Comparison of ENCODE assay signal across 1 cellular context in the genomic region with DNA sequence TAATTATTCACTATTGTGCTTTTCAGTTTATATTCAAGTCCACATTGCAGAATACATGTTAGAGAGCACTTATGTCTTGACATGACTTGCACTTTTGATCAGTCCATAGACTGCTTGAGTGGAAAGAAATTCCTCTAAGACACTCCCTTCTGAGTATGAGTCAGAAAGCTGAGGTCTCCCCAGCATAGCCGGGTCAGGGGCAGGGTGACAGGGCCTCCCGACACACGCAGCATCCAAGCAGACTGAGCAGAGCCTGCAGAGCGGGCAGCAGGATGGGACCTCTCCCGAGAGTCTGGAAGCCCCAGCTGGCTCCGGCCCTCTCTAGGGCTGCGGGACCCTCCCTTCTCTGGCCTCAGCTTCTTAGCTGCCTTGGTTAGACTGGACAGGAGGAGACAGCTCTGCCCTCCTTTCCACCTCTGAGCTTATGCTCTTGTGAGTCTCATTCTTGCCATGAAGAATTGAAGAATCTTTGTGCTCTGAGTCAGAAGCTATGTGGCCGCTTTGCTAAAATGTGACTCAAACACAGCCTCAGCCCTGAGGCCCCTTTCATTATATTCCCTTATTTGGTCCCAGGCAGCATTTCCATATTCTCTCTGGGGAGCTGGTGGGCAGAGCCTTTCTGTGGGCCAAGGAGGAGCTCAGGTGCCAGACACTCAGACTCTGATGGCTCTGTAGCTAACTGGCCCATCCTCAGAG.
TF ChIP-seq lines count a peak whose summit lies in the region.

No MANE protein-coding gene starts in this region.

TF ChIP-seq in GM23338, 12 proteins besides CTCF, POLR2A, EP300 and RAD21 (continued from another document):
- TF ChIP-seq, protein P1, sequence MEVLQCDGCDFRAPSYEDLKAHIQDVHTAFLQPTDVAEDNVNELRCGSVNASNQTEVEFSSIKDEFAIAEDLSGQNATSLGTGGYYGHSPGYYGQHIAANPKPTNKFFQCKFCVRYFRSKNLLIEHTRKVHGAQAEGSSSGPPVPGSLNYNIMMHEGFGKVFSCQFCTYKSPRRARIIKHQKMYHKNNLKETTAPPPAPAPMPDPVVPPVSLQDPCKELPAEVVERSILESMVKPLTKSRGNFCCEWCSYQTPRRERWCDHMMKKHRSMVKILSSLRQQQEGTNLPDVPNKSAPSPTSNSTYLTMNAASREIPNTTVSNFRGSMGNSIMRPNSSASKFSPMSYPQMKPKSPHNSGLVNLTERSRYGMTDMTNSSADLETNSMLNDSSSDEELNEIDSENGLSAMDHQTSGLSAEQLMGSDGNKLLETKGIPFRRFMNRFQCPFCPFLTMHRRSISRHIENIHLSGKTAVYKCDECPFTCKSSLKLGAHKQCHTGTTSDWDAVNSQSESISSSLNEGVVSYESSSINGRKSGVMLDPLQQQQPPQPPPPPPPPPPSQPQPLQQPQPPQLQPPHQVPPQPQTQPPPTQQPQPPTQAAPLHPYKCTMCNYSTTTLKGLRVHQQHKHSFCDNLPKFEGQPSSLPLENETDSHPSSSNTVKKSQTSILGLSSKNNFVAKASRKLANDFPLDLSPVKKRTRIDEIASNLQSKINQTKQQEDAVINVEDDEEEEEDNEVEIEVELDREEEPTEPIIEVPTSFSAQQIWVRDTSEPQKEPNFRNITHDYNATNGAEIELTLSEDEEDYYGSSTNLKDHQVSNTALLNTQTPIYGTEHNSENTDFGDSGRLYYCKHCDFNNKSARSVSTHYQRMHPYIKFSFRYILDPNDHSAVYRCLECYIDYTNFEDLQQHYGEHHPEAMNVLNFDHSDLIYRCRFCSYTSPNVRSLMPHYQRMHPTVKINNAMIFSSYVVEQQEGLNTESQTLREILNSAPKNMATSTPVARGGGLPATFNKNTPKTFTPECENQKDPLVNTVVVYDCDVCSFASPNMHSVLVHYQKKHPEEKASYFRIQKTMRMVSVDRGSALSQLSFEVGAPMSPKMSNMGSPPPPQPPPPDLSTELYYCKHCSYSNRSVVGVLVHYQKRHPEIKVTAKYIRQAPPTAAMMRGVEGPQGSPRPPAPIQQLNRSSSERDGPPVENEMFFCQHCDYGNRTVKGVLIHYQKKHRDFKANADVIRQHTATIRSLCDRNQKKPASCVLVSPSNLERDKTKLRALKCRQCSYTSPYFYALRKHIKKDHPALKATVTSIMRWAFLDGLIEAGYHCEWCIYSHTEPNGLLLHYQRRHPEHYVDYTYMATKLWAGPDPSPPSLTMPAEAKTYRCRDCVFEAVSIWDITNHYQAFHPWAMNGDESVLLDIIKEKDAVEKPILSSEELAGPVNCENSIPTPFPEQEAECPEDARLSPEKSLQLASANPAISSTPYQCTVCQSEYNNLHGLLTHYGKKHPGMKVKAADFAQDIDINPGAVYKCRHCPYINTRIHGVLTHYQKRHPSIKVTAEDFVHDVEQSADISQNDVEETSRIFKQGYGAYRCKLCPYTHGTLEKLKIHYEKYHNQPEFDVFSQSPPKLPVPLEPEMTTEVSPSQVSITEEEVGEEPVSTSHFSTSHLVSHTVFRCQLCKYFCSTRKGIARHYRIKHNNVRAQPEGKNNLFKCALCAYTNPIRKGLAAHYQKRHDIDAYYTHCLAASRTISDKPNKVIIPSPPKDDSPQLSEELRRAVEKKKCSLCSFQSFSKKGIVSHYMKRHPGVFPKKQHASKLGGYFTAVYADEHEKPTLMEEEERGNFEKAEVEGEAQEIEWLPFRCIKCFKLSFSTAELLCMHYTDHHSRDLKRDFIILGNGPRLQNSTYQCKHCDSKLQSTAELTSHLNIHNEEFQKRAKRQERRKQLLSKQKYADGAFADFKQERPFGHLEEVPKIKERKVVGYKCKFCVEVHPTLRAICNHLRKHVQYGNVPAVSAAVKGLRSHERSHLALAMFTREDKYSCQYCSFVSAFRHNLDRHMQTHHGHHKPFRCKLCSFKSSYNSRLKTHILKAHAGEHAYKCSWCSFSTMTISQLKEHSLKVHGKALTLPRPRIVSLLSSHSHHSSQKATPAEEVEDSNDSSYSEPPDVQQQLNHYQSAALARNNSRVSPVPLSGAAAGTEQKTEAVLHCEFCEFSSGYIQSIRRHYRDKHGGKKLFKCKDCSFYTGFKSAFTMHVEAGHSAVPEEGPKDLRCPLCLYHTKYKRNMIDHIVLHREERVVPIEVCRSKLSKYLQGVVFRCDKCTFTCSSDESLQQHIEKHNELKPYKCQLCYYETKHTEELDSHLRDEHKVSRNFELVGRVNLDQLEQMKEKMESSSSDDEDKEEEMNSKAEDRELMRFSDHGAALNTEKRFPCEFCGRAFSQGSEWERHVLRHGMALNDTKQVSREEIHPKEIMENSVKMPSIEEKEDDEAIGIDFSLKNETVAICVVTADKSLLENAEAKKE (CRISPR knock-in tag; IDR thresholded peaks at IDR 0.05), result no peak
- TF ChIP-seq, protein P2, sequence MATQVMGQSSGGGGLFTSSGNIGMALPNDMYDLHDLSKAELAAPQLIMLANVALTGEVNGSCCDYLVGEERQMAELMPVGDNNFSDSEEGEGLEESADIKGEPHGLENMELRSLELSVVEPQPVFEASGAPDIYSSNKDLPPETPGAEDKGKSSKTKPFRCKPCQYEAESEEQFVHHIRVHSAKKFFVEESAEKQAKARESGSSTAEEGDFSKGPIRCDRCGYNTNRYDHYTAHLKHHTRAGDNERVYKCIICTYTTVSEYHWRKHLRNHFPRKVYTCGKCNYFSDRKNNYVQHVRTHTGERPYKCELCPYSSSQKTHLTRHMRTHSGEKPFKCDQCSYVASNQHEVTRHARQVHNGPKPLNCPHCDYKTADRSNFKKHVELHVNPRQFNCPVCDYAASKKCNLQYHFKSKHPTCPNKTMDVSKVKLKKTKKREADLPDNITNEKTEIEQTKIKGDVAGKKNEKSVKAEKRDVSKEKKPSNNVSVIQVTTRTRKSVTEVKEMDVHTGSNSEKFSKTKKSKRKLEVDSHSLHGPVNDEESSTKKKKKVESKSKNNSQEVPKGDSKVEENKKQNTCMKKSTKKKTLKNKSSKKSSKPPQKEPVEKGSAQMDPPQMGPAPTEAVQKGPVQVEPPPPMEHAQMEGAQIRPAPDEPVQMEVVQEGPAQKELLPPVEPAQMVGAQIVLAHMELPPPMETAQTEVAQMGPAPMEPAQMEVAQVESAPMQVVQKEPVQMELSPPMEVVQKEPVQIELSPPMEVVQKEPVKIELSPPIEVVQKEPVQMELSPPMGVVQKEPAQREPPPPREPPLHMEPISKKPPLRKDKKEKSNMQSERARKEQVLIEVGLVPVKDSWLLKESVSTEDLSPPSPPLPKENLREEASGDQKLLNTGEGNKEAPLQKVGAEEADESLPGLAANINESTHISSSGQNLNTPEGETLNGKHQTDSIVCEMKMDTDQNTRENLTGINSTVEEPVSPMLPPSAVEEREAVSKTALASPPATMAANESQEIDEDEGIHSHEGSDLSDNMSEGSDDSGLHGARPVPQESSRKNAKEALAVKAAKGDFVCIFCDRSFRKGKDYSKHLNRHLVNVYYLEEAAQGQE (IDR thresholded peaks at IDR 0.05; ENCODE audit: unreplicated experiment), result no peak
- TF ChIP-seq STAT1 (IDR thresholded peaks at IDR 0.05; ENCODE audit: unreplicated experiment) (no peak), CREB1 (CRISPR knock-in tag; IDR thresholded peaks at IDR 0.05; ENCODE audit: low read depth) (no peak), ZNF114 (CRISPR knock-in tag; IDR thresholded peaks at IDR 0.05) (no peak)
